Comparison of ENCODE assay signal across 10 cellular contexts in the genomic region with DNA sequence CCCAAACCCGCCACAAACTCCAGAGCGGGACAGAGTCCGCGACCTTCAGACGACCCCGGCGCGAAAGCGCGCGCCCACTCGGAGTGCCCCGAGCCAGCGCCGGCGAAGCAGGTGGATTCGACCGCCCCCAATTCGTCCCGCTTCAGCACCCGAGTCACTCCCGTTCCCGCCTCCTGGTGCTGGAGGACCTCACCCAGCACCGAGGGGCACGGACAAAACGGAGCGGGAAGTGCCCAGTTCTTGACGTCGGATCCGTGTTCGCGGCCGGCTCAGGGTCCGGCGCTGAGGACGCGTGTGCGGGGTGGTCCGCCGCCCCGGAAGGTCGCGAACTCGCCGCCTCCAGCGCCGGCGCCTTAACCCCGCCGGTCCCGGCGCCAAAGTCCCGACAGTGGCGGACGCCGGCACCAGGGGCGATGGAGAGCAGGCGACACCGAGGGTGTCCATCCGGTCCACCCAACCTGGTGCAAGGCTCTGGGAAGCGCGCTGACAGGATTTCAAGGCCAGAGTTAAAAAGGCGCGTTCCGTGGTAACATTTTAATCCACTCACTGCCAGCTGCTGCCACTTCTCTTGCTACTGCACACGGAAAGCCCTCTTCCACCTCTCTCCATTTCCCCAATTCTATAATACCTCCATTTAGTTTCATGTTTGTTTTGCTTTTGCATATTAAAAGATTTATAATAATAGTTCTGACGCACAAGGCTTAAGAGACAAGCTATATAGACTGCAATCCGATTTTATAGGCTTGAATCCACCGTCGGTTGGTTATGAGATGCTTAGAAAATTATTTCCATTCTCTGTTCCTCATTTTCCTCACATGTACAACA.
DNase-seq lines count a peak whose midpoint lies in the region; ATAC-seq and TF ChIP-seq lines count a peak whose summit lies in the region.
"Had no signal": no experiment of that assay in that cellular context is flagged by ENCODE, and none has a peak within 500 bp of the region (broad histone marks: within the 10 kb centered on the region; RNA-seq: fewer than 3 reads in every experiment).

No MANE protein-coding gene starts in this region.

- H3K4me3 ChIP-seq in PC-3 (ENCODE audit: low read length) (peak overlapping the region; percentile 67), endodermal cell (ENCODE audit: low read length) (no peak overlapping the region), mucosa of descending colon (no peak overlapping the region), thoracic aorta (peak overlapping the region; percentile 75)

- POLR2A ChIA-PET in PC-3 (lab: Charles Lee; ENCODE audit: unreplicated experiment): no interaction called here

- H3K4me2 ChIP-seq in PC-3 (ENCODE audit: low read length): peak overlapping the region; percentile 85

- H2AFZ ChIP-seq in PC-3 (ENCODE audit: low read length): peak overlapping the region; percentile 93

- H3K4me1 ChIP-seq in PC-3 (ENCODE audit: insufficient read depth, low read length): peaks cover 3% of the 10 kb centered on the region; the same call in 1 of the 2 replicates
- H3K4me1 ChIP-seq in endodermal cell (ENCODE audit: control insufficient read depth, insufficient read depth, low read length): no peaks in the 10 kb centered on the region
- no peaks in the 10 kb centered on the region for H3K4me1 ChIP-seq in mucosa of descending colon (ENCODE audit: low read depth)
- peaks cover 0 to 11% of the 10 kb centered on the region in 2 donors for H3K4me1 ChIP-seq in thoracic aorta (ENCODE audit: control insufficient read depth in 1 of 2, low read depth in 2 of 2)

- no peaks in the 10 kb centered on the region for H3F3A ChIP-seq in PC-3 (ENCODE audit: low read length, unreplicated experiment)

- peaks cover 29% of the 10 kb centered on the region for H3K9me3 Mint-ChIP-seq in endodermal cell

- ATAC-seq in GM21619 (IDR thresholded peaks at IDR 0.05; ENCODE audit: unreplicated experiment) (peak; percentile 67), PC-3 (peak; percentile 99), mucosa of descending colon (peak; percentile 100), thoracic aorta (ENCODE audit: insufficient number of reproducible peaks, low FRiP score, low read depth) (no peak), GM21723 (IDR thresholded peaks at IDR 0.05; ENCODE audit: unreplicated experiment) (no peak)

- H3K9ac ChIP-seq in PC-3 (ENCODE audit: low read length): peak overlapping the region; percentile 59
- no peak overlapping the region for H3K9ac ChIP-seq in endodermal cell (ENCODE audit: extremely low read depth, low read length, poor library complexity, severe bottlenecking)

- H3K9me3 ChIP-seq in PC-3 (ENCODE audit: low read length): no peaks in the 10 kb centered on the region
- H3K9me3 ChIP-seq in endodermal cell (ENCODE audit: control insufficient read depth, low read length): peaks cover 24% of the 10 kb centered on the region
- H3K9me3 ChIP-seq in mucosa of descending colon: peaks cover 10% of the 10 kb centered on the region
- peaks cover 6% of the 10 kb centered on the region for H3K9me3 ChIP-seq in thoracic aorta

- TF ChIP-seq CTCF in PC-3 (conservative IDR thresholded peaks at IDR 0.05; ENCODE audit: low read depth, low read length) (peak; percentile 80), endodermal cell (conservative IDR thresholded peaks at IDR 0.05) (peak; percentile 85), mucosa of descending colon (IDR thresholded peaks at IDR 0.05) (peak; percentile 36), thoracic aorta (IDR thresholded peaks at IDR 0.05) (no peak)

- no peaks in the 10 kb centered on the region for H3K27me3 ChIP-seq in PC-3 (ENCODE audit: low read length)
- H3K27me3 ChIP-seq in endodermal cell (ENCODE audit: control insufficient read depth, insufficient read depth, low read length, poor library complexity, severe bottlenecking): no peaks in the 10 kb centered on the region
- H3K27me3 ChIP-seq in thoracic aorta (replicated peaks; ENCODE audit: insufficient read depth): peaks cover 4% of the 10 kb centered on the region

- no peak overlapping the region for H3K27ac Mint-ChIP-seq in endodermal cell
- H3K27ac Mint-ChIP-seq: memory B cell had no signal

- intact Hi-C loops in PC-3 (cut with micrococcal nuclease): loop anchor here (1.0 to 5.0 kb wide), 2 partner anchors 112 to 128 kb away; no protein-coding TSS in a partner anchor
- intact Hi-C loops in mucosa of descending colon (cut with DNase I, micrococcal nuclease): loop anchor here (5.0 kb wide), 1 partner anchor 127 kb away; no protein-coding TSS in a partner anchor

- H3K4me1 Mint-ChIP-seq in endodermal cell: no peaks in the 10 kb centered on the region
- H3K4me1 Mint-ChIP-seq: memory B cell had no signal

- H3K9me2 ChIP-seq in PC-3 (replicated peaks; ENCODE audit: low read length): no peaks in the 10 kb centered on the region

- H3K36me3 ChIP-seq in PC-3 (ENCODE audit: low read depth, low read length): no peaks in the 10 kb centered on the region
- H3K36me3 ChIP-seq in endodermal cell (ENCODE audit: control insufficient read depth, insufficient read depth, low read length): no peaks in the 10 kb centered on the region
- no peaks in the 10 kb centered on the region for H3K36me3 ChIP-seq in mucosa of descending colon (ENCODE audit: low read depth)
- H3K36me3 ChIP-seq in thoracic aorta: no peaks in the 10 kb centered on the region

- H3K27ac ChIP-seq in PC-3 (ENCODE audit: low read length) (no peak overlapping the region), endodermal cell (ENCODE audit: low read depth, low read length) (no peak overlapping the region), thoracic aorta (no peak overlapping the region)

- H3K27me3 Mint-ChIP-seq in endodermal cell (ENCODE audit: insufficient read depth): peaks cover 43% of the 10 kb centered on the region

- peaks cover 5% of the 10 kb centered on the region for H3K36me3 Mint-ChIP-seq in endodermal cell (ENCODE audit: low read depth)

- CTCF ChIA-PET in PC-3 (lab: Charles Lee): interaction anchor here (0.6 to 1.3 kb wide), 4 partner anchors 111 to 1733 kb away, joined by 3 to 6 read pairs (median 4); no protein-coding TSS in a partner anchor

- BruUV-seq in PC-3 (replicated peaks; lab: Mats Ljungman, UMichigan): no TSS peak

- H3K4me3 Mint-ChIP-seq in endodermal cell: peak overlapping the region; percentile 62
- H3K4me3 Mint-ChIP-seq: memory B cell had no signal

- WGBS in endodermal cell (ENCODE audit: insufficient coverage in 1 of 2, insufficient read length in 1 of 2), 2 experiments: 41 to 53% methylated on average over 18 to 68 of the region's 70 CpGs

- no peaks in the 10 kb centered on the region for H4K20me1 ChIP-seq in PC-3 (ENCODE audit: low read length)

- H3K79me2 ChIP-seq in PC-3 (ENCODE audit: low read length): no peaks in the 10 kb centered on the region

- DNase-seq in D341Med (ENCODE audit: low spot score) (peak; percentile 66), PC-3 (peak; percentile 70), endodermal cell (peak; percentile 96), mucosa of descending colon (peak; percentile 68 to 86 (median 81)), thoracic aorta (ENCODE audit: low spot score) (no peak)
- no peak for DNase-seq in effector CD8-positive, alpha-beta T cell (lab: John Stamatoyannopoulos, UW)
- DNase-seq: IMR-90 had no signal

Comparison
In these comparisons a context has a peak if more than half of its experiments do, and no peak if none do; other contexts are left out.
1. DNase-seq: peak in D341Med (single experiment), PC-3 (single experiment), endodermal cell (single experiment) and mucosa of descending colon (3 of 3); none in thoracic aorta (single experiment) and effector CD8-positive, alpha-beta T cell (single experiment).
2. ATAC-seq: peak in GM21619 (single experiment), PC-3 (single experiment) and mucosa of descending colon (single experiment); none in thoracic aorta (single experiment) and GM21723 (single experiment).
3. H3K4me3 ChIP-seq: peak in PC-3 (single experiment) and thoracic aorta (single experiment); none in endodermal cell (single experiment) and mucosa of descending colon (single experiment).